In genomic region chr3:19946291-19946831, GRCh38 we compare ENCODE assay signal across 8 cellular contexts. TPM values are rescaled to one million over a fixed set of nuclear protein-coding genes. Genes with fewer than 3 reads are reported as not detected.
A peak's percentile ranks its signal among the peaks of the same experiment; 100 is the strongest.
DNase-seq lines count a peak whose midpoint lies in the region; ATAC-seq and TF ChIP-seq lines count a peak whose summit lies in the region.

No MANE protein-coding gene starts in this region.

- H2AFZ ChIP-seq in parathyroid adenoma: peak overlapping the region; percentile 98

- no peaks in the 10 kb centered on the region for H3K27me3 ChIP-seq in parathyroid adenoma (ENCODE audit: control insufficient read depth, insufficient read depth, low read length)

- H3K27ac Mint-ChIP-seq in activated T-cell treated with anti-CD3 and anti-CD28 coated beads, Interleukin-2, amount 50 U/mL, for 72 hours: peak overlapping the region; percentile 83
- peak overlapping the region; percentile 99 for H3K27ac Mint-ChIP-seq in T-helper 1 cell treated with Interleukin-12 subunit alpha and Interleukin-12 subunit beta and Interleukin-4 antibody, amounts not matched to agents 30 μg/mL and 1 μg/mL, for 36 hours

- DNase-seq in activated T-cell treated with anti-CD3 and anti-CD28 coated beads, Interleukin-2, amount 50 U/mL, for 72 hours: no peak
- no peak for DNase-seq in activated T-cell treated with anti-CD3 and anti-CD28 coated beads, Interleukin-2, amount 50 U/mL, for 1 hour
- DNase-seq in fibroblast of the aortic adventitia (ENCODE audit: low read depth) (no peak), germinal center (ENCODE audit: low spot score) (no peak), D341Med (ENCODE audit: low spot score) (no peak)

- H3K9ac ChIP-seq in parathyroid adenoma: peak overlapping the region; percentile 15

- H3K4me3 ChIP-seq in fibroblast of the aortic adventitia (ENCODE audit: low read depth, low read length): peak overlapping the region; percentile 89
- H3K4me3 ChIP-seq in parathyroid adenoma (ENCODE audit: low read depth, low read length): peak overlapping the region; percentile 96

- H3K4me1 ChIP-seq in parathyroid adenoma: no peaks in the 10 kb centered on the region

- no peak for TF ChIP-seq CTCF in fibroblast of the aortic adventitia (IDR thresholded peaks at IDR 0.05; ENCODE audit: insufficient read depth, low read length)
- TF ChIP-seq CTCF in parathyroid adenoma (IDR thresholded peaks at IDR 0.05): no peak

- H3K27me3 Mint-ChIP-seq in activated T-cell treated with anti-CD3 and anti-CD28 coated beads, Interleukin-2, amount 50 U/mL, for 72 hours (ENCODE audit: low read depth): no peaks in the 10 kb centered on the region
- peaks cover 3% of the 10 kb centered on the region for H3K27me3 Mint-ChIP-seq in T-helper 1 cell treated with Interleukin-12 subunit alpha and Interleukin-12 subunit beta and Interleukin-4 antibody, amounts not matched to agents 30 μg/mL and 1 μg/mL, for 36 hours (ENCODE audit: low read depth)

- peaks cover 25% of the 10 kb centered on the region for H3K79me2 ChIP-seq in parathyroid adenoma

- no peaks in the 10 kb centered on the region for H3K9me3 Mint-ChIP-seq in activated T-cell treated with anti-CD3 and anti-CD28 coated beads, Interleukin-2, amount 50 U/mL, for 72 hours
- no peaks in the 10 kb centered on the region for H3K9me3 Mint-ChIP-seq in T-helper 1 cell treated with Interleukin-12 subunit alpha and Interleukin-12 subunit beta and Interleukin-4 antibody, amounts not matched to agents 30 μg/mL and 1 μg/mL, for 36 hours

- H3K4me2 ChIP-seq in parathyroid adenoma (ENCODE audit: low read length): peak overlapping the region; percentile 99

- H3K4me3 Mint-ChIP-seq in activated T-cell treated with anti-CD3 and anti-CD28 coated beads, Interleukin-2, amount 50 U/mL, for 72 hours: peak overlapping the region; percentile 79 to 99
- peak overlapping the region; percentile 97 for H3K4me3 Mint-ChIP-seq in T-helper 1 cell treated with Interleukin-12 subunit alpha and Interleukin-12 subunit beta and Interleukin-4 antibody, amounts not matched to agents 30 μg/mL and 1 μg/mL, for 36 hours

- peak in 1 of 2 donors; percentile 2 for ATAC-seq in activated T-cell treated with anti-CD3 and anti-CD28 coated beads, Interleukin-2, amount 50 U/mL, for 72 hours (replicated peaks in 1 of 2)
- ATAC-seq in HG03066 (IDR thresholded peaks at IDR 0.05; ENCODE audit: low read depth, unreplicated experiment): peak; percentile 2

- peaks cover 6 to 10% of the 10 kb centered on the region in 2 donors for H3K36me3 Mint-ChIP-seq in activated T-cell treated with anti-CD3 and anti-CD28 coated beads, Interleukin-2, amount 50 U/mL, for 72 hours (ENCODE audit: insufficient read depth in 2 of 2)
- H3K36me3 Mint-ChIP-seq in T-helper 1 cell treated with Interleukin-12 subunit alpha and Interleukin-12 subunit beta and Interleukin-4 antibody, amounts not matched to agents 30 μg/mL and 1 μg/mL, for 36 hours (ENCODE audit: low read depth): peaks cover 20% of the 10 kb centered on the region

- H3K4me1 Mint-ChIP-seq in activated T-cell treated with anti-CD3 and anti-CD28 coated beads, Interleukin-2, amount 50 U/mL, for 72 hours (ENCODE audit: low read depth): peaks cover 43% of the 10 kb centered on the region
- H3K4me1 Mint-ChIP-seq in T-helper 1 cell treated with Interleukin-12 subunit alpha and Interleukin-12 subunit beta and Interleukin-4 antibody, amounts not matched to agents 30 μg/mL and 1 μg/mL, for 36 hours (ENCODE audit: low read depth): peaks cover 35% of the 10 kb centered on the region

- H3K36me3 ChIP-seq in parathyroid adenoma (ENCODE audit: control insufficient read depth, insufficient read depth, low read length): no peaks in the 10 kb centered on the region

- H3K27ac ChIP-seq in parathyroid adenoma: peak overlapping the region; percentile 93

- no peaks in the 10 kb centered on the region for H3K9me3 ChIP-seq in parathyroid adenoma (ENCODE audit: control insufficient read depth, low read length)

RNA-seq across cellular contexts. Expression of gene RAB5A, which starts 0.5 kb away (rescaled TPM):
- 10 to 100 TPM; 62.7 to 62.8 TPM for total RNA-seq in activated T-cell treated with anti-CD3 and anti-CD28 coated beads, Interleukin-2, amount 50 U/mL, for 72 hours
- total RNA-seq in fibroblast of the aortic adventitia (ENCODE audit: low replicate concordance): 13.7 and 64.2 TPM in 2 replicates

RNA-seq across cellular contexts. Expression of gene EFHB, which starts 12.3 kb away (rescaled TPM):
- total RNA-seq in activated T-cell treated with anti-CD3 and anti-CD28 coated beads, Interleukin-2, amount 50 U/mL, for 72 hours: 1 to 10 TPM in 1 of 2 donors, under 1 TPM in 1; 0.89 to 1.8 TPM
- total RNA-seq in fibroblast of the aortic adventitia (ENCODE audit: low replicate concordance): 0.27 and 1.1 TPM in 2 replicates
